In genomic region chr3:177157492-177157891, GRCh38 we compare ENCODE assay signal across 16 cellular contexts.
"Had no signal": no experiment of that assay in that cellular context is flagged by ENCODE, and none has a peak within 500 bp of the region (broad histone marks: within the 10 kb centered on the region; RNA-seq: fewer than 3 reads in every experiment).

No MANE protein-coding gene starts in this region.

- H3K4me1 ChIP-seq: parathyroid adenoma had no signal

- FAIRE-seq: islet of Langerhans had no signal

- H3K4me3 ChIP-seq: gastrocnemius medialis, heart right ventricle, transverse colon had no signal

- H3K27me3 Mint-ChIP-seq: activated T-helper 17 cell treated with anti-CD3 and anti-CD28 coated beads, Interleukin-2, amount 50 U/mL, for 72 hours; naive B cell; stimulated activated naive B cell treated with anti-CD40 and anti-IgM and Interleukin-4, amounts not matched to agents 10 μg/mL and 1 μg/mL and 100 μg/mL, for 72 hours; T-cell had no signal

- ATAC-seq: activated T-helper 17 cell treated with anti-CD3 and anti-CD28 coated beads, Interleukin-2, amount 50 U/mL, for 72 hours; gastrocnemius medialis; heart right ventricle; left lobe of liver; stimulated activated naive B cell treated with anti-CD40 and anti-IgM and Interleukin-4, amounts not matched to agents 10 μg/mL and 1 μg/mL and 100 μg/mL, for 72 hours; T-cell had no signal

- H3K9me3 ChIP-seq: gastrocnemius medialis, transverse colon had no signal

- H3K9ac ChIP-seq: parathyroid adenoma had no signal

- H3K27me3 ChIP-seq: gastrocnemius medialis, heart right ventricle, transverse colon had no signal

- H3K36me3 ChIP-seq: gastrocnemius medialis, transverse colon had no signal

- H2AFZ ChIP-seq: parathyroid adenoma had no signal

- H3K27ac Mint-ChIP-seq: activated T-helper 17 cell treated with anti-CD3 and anti-CD28 coated beads, Interleukin-2, amount 50 U/mL, for 72 hours had no signal

- H3K4me3 Mint-ChIP-seq: activated T-helper 17 cell treated with anti-CD3 and anti-CD28 coated beads, Interleukin-2, amount 50 U/mL, for 72 hours; naive B cell; stimulated activated naive B cell treated with anti-CD40 and anti-IgM and Interleukin-4, amounts not matched to agents 10 μg/mL and 1 μg/mL and 100 μg/mL, for 72 hours; T-cell had no signal

- DNase-seq: activated CD4-positive, CD25-positive, alpha-beta regulatory T cell treated with anti-CD3 and anti-CD28 coated beads, Interleukin-2, amount 50 U/mL, for 72 hours; activated naive CD4-positive, alpha-beta T cell treated with Interleukin-2 at 50 U/mL for 16 hours; anterior cingulate cortex; gastrocnemius medialis; heart right ventricle; naive B cell; stimulated activated naive B cell treated with anti-CD40 and anti-IgM and Interleukin-4, amounts not matched to agents 10 μg/mL and 1 μg/mL and 100 μg/mL, for 72 hours; substantia nigra; T-cell; T1000; transverse colon had no signal

- H3K27ac ChIP-seq: epithelial cell of prostate, heart right ventricle, parathyroid adenoma had no signal
